In genomic region chr7:30026229-30027064, GRCh38 we compare ENCODE assay signal across 8 cellular contexts.
A peak's percentile ranks its signal among the peaks of the same experiment; 100 is the strongest.
DNase-seq lines count a peak whose midpoint lies in the region; ATAC-seq, FAIRE-seq and TF ChIP-seq lines count a peak whose summit lies in the region.

Gene FKBP14 (minus strand): TSS chr7:30026702. CDS start chr7:30026508, 194 bp downstream.

- H3K9ac ChIP-seq in HUES6 (ENCODE audit: low read length) (peak within 1 kb of the TSS; percentile 80), OCI-LY1 (ENCODE audit: low read length) (peak within 1 kb of the TSS; percentile 80)

- H3K4me2 ChIP-seq in OCI-LY1 (ENCODE audit: low read length) = peak within 1 kb of the TSS; percentile 81

- peak within 1 kb of the TSS; percentile 80 for H3K4me3 ChIP-seq in HUES6 (ENCODE audit: low read depth, low read length)
- H3K4me3 ChIP-seq in OCI-LY1 (ENCODE audit: low read depth, low read length, poor library complexity, severe bottlenecking) = peak within 1 kb of the TSS; percentile 76

- H3K27ac ChIP-seq in HUES6 (ENCODE audit: low read depth, low read length) = peak within 1 kb of the TSS; percentile 59
- peak within 1 kb of the TSS; percentile 80 for H3K27ac ChIP-seq in OCI-LY1 (ENCODE audit: low read depth, low read length, poor library complexity, severe bottlenecking)

- H3K9me3 ChIP-seq in HUES6 (ENCODE audit: control insufficient read depth, insufficient read depth, low read depth, low read length) = no peaks in the 10 kb centered on the region
- 0 out of 2 replicates have a peak, but pooled peaks cover 3% of the 10 kb centered on the region for H3K9me3 ChIP-seq in OCI-LY1 (ENCODE audit: low read length)

- H3K9me2 ChIP-seq in OCI-LY1 (ENCODE audit: low read depth, low read length) = no peaks in the 10 kb centered on the region

- peak; percentile 78 for ATAC-seq in GM21447 (IDR thresholded peaks at IDR 0.05; ENCODE audit: unreplicated experiment)

- H4K20me1 ChIP-seq in OCI-LY1 (ENCODE audit: insufficient read depth, low read length) = no peaks in the 10 kb centered on the region

- H2AFZ ChIP-seq in OCI-LY1 (ENCODE audit: low read length) = peak within 1 kb of the TSS; percentile 63

- H3F3A ChIP-seq in OCI-LY1 (ENCODE audit: insufficient read depth, low read length) = no peaks in the 10 kb centered on the region

- peaks cover 9% of the 10 kb centered on the region for H3K36me3 ChIP-seq in HUES6 (ENCODE audit: control insufficient read depth, insufficient read depth, low read length)
- H3K36me3 ChIP-seq in OCI-LY1 (ENCODE audit: insufficient read depth, low read length) = peaks cover 13% of the 10 kb centered on the region

- H3K27me3 ChIP-seq in HUES6 (ENCODE audit: control insufficient read depth, insufficient read depth, low read length) = no peaks in the 10 kb centered on the region
- no peaks in the 10 kb centered on the region for H3K27me3 ChIP-seq in OCI-LY1 (ENCODE audit: insufficient read depth, low read length)

- H3K79me2 ChIP-seq in OCI-LY1 (ENCODE audit: insufficient read depth, low read length) = peaks cover 12% of the 10 kb centered on the region

- FAIRE-seq in D721Med (lab: Jason Lieb, UNC) = no peak

- H3K4me1 ChIP-seq in HUES6 (ENCODE audit: control insufficient read depth, insufficient read depth, low read length) (peaks cover 26% of the 10 kb centered on the region), OCI-LY1 (ENCODE audit: insufficient read depth, low read length, severe bottlenecking) (peaks cover 50% of the 10 kb centered on the region)

- DNase-seq in D721Med (ENCODE audit: insufficient read length, low spot score) (peak; percentile 53), activated T-cell treated with anti-CD3 and anti-CD28 coated beads for 24 hours (ENCODE audit: low read depth) (peak; percentile 89), epidermal melanocyte (ENCODE audit: insufficient read length, low spot score) (peak; percentile 85), midbrain (lab: John Stamatoyannopoulos, UW) (peak; percentile 98)
- peak; percentile 87 to 88 for DNase-seq in stimulated activated CD8-positive, alpha-beta memory T cell treated with anti-CD3 and anti-CD28 coated beads, Interleukin-15, amount 100 ng/mL, for 48 hours (ENCODE audit: low read depth in 2 of 2)

- TF ChIP-seq CTCF in D721Med (IDR thresholded peaks at IDR 0.05; ENCODE audit: insufficient read depth, missing control alignments) (no peak), OCI-LY1 (IDR thresholded peaks at IDR 0.05; ENCODE audit: low read length) (no peak)

Comparison
In these comparisons a context has a peak if more than half of its experiments do, and no peak if none do; other contexts are left out.
1. Peak in every context shown above with its lines: DNase-seq, ATAC-seq, H3K4me3 ChIP-seq and H3K27ac ChIP-seq.